2 cellular contexts compared by ENCODE assay signal in genomic region chr7:92142791-92143190, GRCh38.
A peak's percentile ranks its signal among the peaks of the same experiment; 100 is the strongest.
TF ChIP-seq lines count a peak whose summit lies in the region.

No MANE protein-coding gene starts in this region.

TF ChIP-seq in K562, 482 proteins besides CTCF, POLR2A, EP300 and RAD21:
- peak; percentile 55 for TF ChIP-seq NFYB (IDR thresholded peaks at IDR 0.05; ENCODE audit: extremely low read depth, insufficient read length)

TF ChIP-seq in HepG2, 621 proteins besides CTCF, POLR2A, EP300 and RAD21:
- peak; percentile 54 for TF ChIP-seq NFYB (CRISPR knock-in tag; IDR thresholded peaks at IDR 0.05)
